ENCODE assay signal across 20 cellular contexts in the genomic region with DNA sequence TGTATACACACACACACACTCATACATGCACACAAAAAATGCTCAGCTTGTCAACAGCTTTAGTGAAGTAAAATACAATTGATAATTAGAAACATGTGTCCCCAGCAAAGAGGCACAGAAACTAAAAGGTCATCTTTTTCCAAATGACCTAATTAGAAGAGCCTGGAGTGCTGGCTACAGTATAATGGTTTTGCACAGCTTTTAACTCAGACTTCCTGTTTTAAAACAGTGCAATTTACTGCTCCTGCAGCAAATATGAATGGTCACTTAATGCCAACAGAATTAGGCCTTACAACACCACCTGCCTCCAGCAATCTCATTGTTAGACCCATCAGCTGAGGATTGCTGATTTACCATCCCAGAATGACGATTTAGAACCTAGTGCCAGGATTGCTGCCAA.
A peak's percentile ranks its signal among the peaks of the same experiment; 100 is the strongest.
DNase-seq lines count a peak whose midpoint lies in the region; ATAC-seq, FAIRE-seq and TF ChIP-seq lines count a peak whose summit lies in the region.
"Had no signal": no experiment of that assay in that cellular context is flagged by ENCODE, and none has a peak within 500 bp of the region (broad histone marks: within the 10 kb centered on the region; RNA-seq: fewer than 3 reads in every experiment).

No MANE protein-coding gene starts in this region.

- no peak overlapping the region for H3K4me2 ChIP-seq in HepG2 (ENCODE audit: low read depth, low read length)
- H3K4me2 ChIP-seq in SK-N-SH = no peak overlapping the region

- in situ Hi-C loops in HepG2 (cut with HindIII; ENCODE audit: extremely low pct_ligation_motif_present, low pct_unique_long_range_greater_than_20kb) = no loop called here

- POLR2A ChIA-PET in HepG2 (lab: Yijun Ruan, JAX) (no interaction called here), SK-N-SH (lab: Yijun Ruan, JAX) (interaction anchor here (0.5 to 1.3 kb wide), 2 partner anchors 12 to 1287 kb away, joined by 3 to 4 read pairs; a partner anchor contains a TSS)

- BruUV-seq in HepG2 (replicated peaks; lab: Mats Ljungman, UMichigan) = no TSS peak

- CTCF ChIA-PET in HepG2 (lab: Yijun Ruan, JAX; ENCODE audit: low intra/inter-chr PET ratio, low total read pairs) (no interaction called here), SK-N-SH (lab: Yijun Ruan, JAX) (interaction anchor here (0.5 to 2.5 kb wide), 3 partner anchors 95 to 1441 kb away, joined by 3 to 9 read pairs (median 6); no protein-coding TSS in a partner anchor)

- ATAC-seq in HepG2 = no peak
- peak; percentile 23 to 66 for ATAC-seq in left cardiac atrium
- ATAC-seq in HG03135 (IDR thresholded peaks at IDR 0.05; ENCODE audit: unreplicated experiment) = no peak
- ATAC-seq in GM21717 (IDR thresholded peaks at IDR 0.05; ENCODE audit: unreplicated experiment) = no peak
- ATAC-seq: lower lobe of right lung, natural killer cell had no signal

- WGBS in liver = 46% methylated on average over 1 of the region's 1 CpG
- WGBS in HepG2 (ENCODE audit: low lambda C conversion rate) = 0% methylated on average over 1 of the region's 1 CpG
- 0% methylated on average over 1 of the region's 1 CpG for WGBS in SK-N-SH (ENCODE audit: low lambda C conversion rate)
- WGBS in sigmoid colon, 2 donors = 8 to 46% methylated on average over 1 of the region's 1 CpG

- TF ChIP-seq RAD21 in liver (IDR thresholded peaks at IDR 0.05) = no peak
- no peak for TF ChIP-seq RAD21 in HepG2 (CRISPR knock-in tag; IDR thresholded peaks at IDR 0.05)
- TF ChIP-seq RAD21 in SK-N-SH (IDR thresholded peaks at IDR 0.05; ENCODE audit: low read length) = peak; percentile 27; the same call in 1 of the 2 replicates

- no peaks in the 10 kb centered on the region for H3K27me3 ChIP-seq in liver (ENCODE audit: control insufficient read depth in 4 of 4, insufficient read depth in 4 of 4, low read length in 3 of 4)
- H3K27me3 ChIP-seq in HepG2 (ENCODE audit: control insufficient read depth in 1 of 2, insufficient read depth in 2 of 2, low read length in 2 of 2) = no peaks in the 10 kb centered on the region
- no peaks in the 10 kb centered on the region for H3K27me3 ChIP-seq in SK-N-SH (ENCODE audit: insufficient read depth)
- no peaks in the 10 kb centered on the region for H3K27me3 ChIP-seq in sigmoid colon

- no peak overlapping the region for H3K4me3 ChIP-seq in liver (ENCODE audit: low read depth in 1 of 3, low read length in 3 of 3)
- no peak overlapping the region for H3K4me3 ChIP-seq in HepG2 (replicated peaks in 1 of 3; ENCODE audit: insufficient read depth in 1 of 3, low read depth in 2 of 3, low read length in 3 of 3)
- H3K4me3 ChIP-seq in SK-N-SH (ENCODE audit: low read depth in 2 of 2, low read length in 1 of 2) = no peak overlapping the region
- H3K4me3 ChIP-seq in sigmoid colon = no peak overlapping the region
- H3K4me3 ChIP-seq: coronary artery, lower lobe of right lung had no signal

- H3K4me1 ChIP-seq in liver (ENCODE audit: control insufficient read depth in 4 of 4, insufficient read depth in 4 of 4, low read length in 3 of 4) (no peaks in the 10 kb centered on the region), HepG2 (ENCODE audit: insufficient read depth, low read length) (no peaks in the 10 kb centered on the region; the same call in 1 of the 2 replicates), SK-N-SH (ENCODE audit: control insufficient read depth in 1 of 2, insufficient read depth in 2 of 2, low read depth in 1 of 2, low read length in 1 of 2) (peaks cover 0 to 32% of the 10 kb centered on the region in 2 experiments; a peak in 2 of 4 replicates), sigmoid colon (peaks cover 0 to 19% (median 13%) of the 10 kb centered on the region in 4 donors)
- H3K4me1 ChIP-seq: lower lobe of right lung had no signal

- H3K27ac ChIP-seq in liver (ENCODE audit: low read depth in 1 of 2, low read length in 2 of 2) (no peak overlapping the region), HepG2 (ENCODE audit: extremely low read length, insufficient read depth, low read length) (no peak overlapping the region), SK-N-SH (ENCODE audit: low read depth in 2 of 2, low read length in 1 of 2) (peak overlapping the region in 1 of 2 experiments; percentile 98; a peak in 2 of 4 replicates), sigmoid colon (no peak overlapping the region)
- H3K27ac ChIP-seq: coronary artery, HL-60, lower lobe of right lung had no signal

- H4K20me1 ChIP-seq in HepG2 (ENCODE audit: insufficient read depth, low read length) (no peaks in the 10 kb centered on the region), SK-N-SH (ENCODE audit: insufficient read depth) (no peaks in the 10 kb centered on the region)

- TF ChIP-seq EP300 in HepG2 (IDR thresholded peaks at IDR 0.05; ENCODE audit: low read depth in 2 of 2, low read length in 2 of 2) (no peak), HepG2 (CRISPR knock-in tag; IDR thresholded peaks at IDR 0.05; ENCODE audit: borderline replicate concordance) (no peak), SK-N-SH (IDR thresholded peaks at IDR 0.05; ENCODE audit: borderline replicate concordance in 1 of 2, low read depth in 1 of 2, low read length in 1 of 2) (peak in 1 of 2 experiments; percentile 95; a peak in 2 of 4 replicates), sigmoid colon (IDR thresholded peaks at IDR 0.05) (no peak)

- H3K9me3 ChIP-seq in liver (ENCODE audit: control insufficient read depth in 4 of 4, low read length in 3 of 4) (no peaks in the 10 kb centered on the region), HepG2 (ENCODE audit: low read length) (no peaks in the 10 kb centered on the region), SK-N-SH (no peaks in the 10 kb centered on the region), sigmoid colon (no peaks in the 10 kb centered on the region)
- H3K9me3 ChIP-seq: lower lobe of right lung had no signal

- H3F3A ChIP-seq in SK-N-SH (replicated peaks; ENCODE audit: insufficient read depth) = no peaks in the 10 kb centered on the region

- no peak for TF ChIP-seq POLR2A in HepG2 (IDR thresholded peaks at IDR 0.05; ENCODE audit: insufficient read depth in 1 of 2, low read depth in 2 of 2, low read length in 2 of 2)
- TF ChIP-seq POLR2A in sigmoid colon (IDR thresholded peaks at IDR 0.05) = no peak

- H2AFZ ChIP-seq in HepG2 (ENCODE audit: low read length) = no peak overlapping the region
- H2AFZ ChIP-seq in SK-N-SH (ENCODE audit: low read depth) = no peak overlapping the region

- no peaks in the 10 kb centered on the region for H3K9me2 ChIP-seq in SK-N-SH

- H3K79me2 ChIP-seq in HepG2 (ENCODE audit: insufficient read depth, low read length) (no peaks in the 10 kb centered on the region), SK-N-SH (ENCODE audit: insufficient read depth) (no peaks in the 10 kb centered on the region)

- DNase-seq in HepG2 (ENCODE audit: low spot score) (no peak), SK-N-SH (peak; percentile 37), left cardiac atrium (no peak), sigmoid colon (no peak), iPS-NIHi7 (ENCODE audit: extremely low spot score) (no peak)
- DNase-seq: ACHN; activated effector memory CD4-positive, alpha-beta T cell treated with anti-CD3 and anti-CD28 coated beads, Interleukin-2, amount 50 U/mL, for 16 hours; anterior cingulate cortex; erythroblast; KG1; lower lobe of right lung; natural killer cell; NCI-H187 treated with DMSO at 0.1 percent for 48 hours; substantia nigra had no signal

- H3K36me3 ChIP-seq in liver (ENCODE audit: control insufficient read depth in 4 of 4, insufficient read depth in 3 of 4, low read depth in 1 of 4, low read length in 3 of 4) (no peaks in the 10 kb centered on the region), HepG2 (replicated peaks in 1 of 2; ENCODE audit: control insufficient read depth in 1 of 2, insufficient read depth in 2 of 2, low read length in 2 of 2) (no peaks in the 10 kb centered on the region), SK-N-SH (replicated peaks in 1 of 2; ENCODE audit: control insufficient read depth in 1 of 2, insufficient read depth in 2 of 2, low read length in 1 of 2) (no peaks in the 10 kb centered on the region), sigmoid colon (no peaks in the 10 kb centered on the region)
- H3K36me3 ChIP-seq: lower lobe of right lung had no signal

- FAIRE-seq in HepG2 (lab: Jason Lieb, UNC) = no peak
- FAIRE-seq: G401.6 had no signal

- H3K9ac ChIP-seq in liver (ENCODE audit: low read depth in 1 of 2, low read length in 2 of 2) = no peak overlapping the region
- no peak overlapping the region for H3K9ac ChIP-seq in HepG2 (ENCODE audit: insufficient read depth, low read depth, low read length)
- no peak overlapping the region for H3K9ac ChIP-seq in SK-N-SH

- intact Hi-C loops in HepG2 (cut with micrococcal nuclease; ENCODE audit: unreplicated experiment) (no loop called here), left cardiac atrium (cut with DNase I) (no loop called here), sigmoid colon (cut with DNase I) (no loop called here)

- TF ChIP-seq CTCF in liver (IDR thresholded peaks at IDR 0.05; ENCODE audit: low read depth, low read length, missing input control) (no peak), HepG2 (CRISPR knock-in tag; IDR thresholded peaks at IDR 0.05) (no peak), SK-N-SH (IDR thresholded peaks at IDR 0.05) (no peak), sigmoid colon (IDR thresholded peaks at IDR 0.05) (no peak)

TF ChIP-seq in liver, 16 proteins besides CTCF, POLR2A, EP300 and RAD21:
- TF ChIP-seq NR2F2 (IDR thresholded peaks at IDR 0.05) (peak; percentile 57), SP1 (IDR thresholded peaks at IDR 0.05) (no peak)

TF ChIP-seq in SK-N-SH, 30 proteins besides CTCF, POLR2A, EP300 and RAD21 (continues in another document):
- TF ChIP-seq FOSL2 (IDR thresholded peaks at IDR 0.05; ENCODE audit: borderline replicate concordance, low read depth) = no peak
- no peak for TF ChIP-seq JUND (IDR thresholded peaks at IDR 0.05)
- no peak for TF ChIP-seq FOXM1 (IDR thresholded peaks at IDR 0.05; ENCODE audit: low read depth)
- TF ChIP-seq RFX5 (IDR thresholded peaks at IDR 0.05; ENCODE audit: low read length) = no peak
- TF ChIP-seq MEF2A (IDR thresholded peaks at IDR 0.05; ENCODE audit: borderline replicate concordance, low read depth) = no peak
- no peak for TF ChIP-seq NRF1 (IDR thresholded peaks at IDR 0.05; ENCODE audit: low read depth, low read length)
- TF ChIP-seq TAF1 (IDR thresholded peaks at IDR 0.05; ENCODE audit: borderline replicate concordance, low read depth, low read length) = no peak

Comparison
In these comparisons a context has a peak if more than half of its experiments do, and no peak if none do; other contexts are left out.
1. ATAC-seq: peak in left cardiac atrium (2 of 2); none in HepG2 (single experiment), HG03135 (single experiment) and GM21717 (single experiment).